In the genomic region with DNA sequence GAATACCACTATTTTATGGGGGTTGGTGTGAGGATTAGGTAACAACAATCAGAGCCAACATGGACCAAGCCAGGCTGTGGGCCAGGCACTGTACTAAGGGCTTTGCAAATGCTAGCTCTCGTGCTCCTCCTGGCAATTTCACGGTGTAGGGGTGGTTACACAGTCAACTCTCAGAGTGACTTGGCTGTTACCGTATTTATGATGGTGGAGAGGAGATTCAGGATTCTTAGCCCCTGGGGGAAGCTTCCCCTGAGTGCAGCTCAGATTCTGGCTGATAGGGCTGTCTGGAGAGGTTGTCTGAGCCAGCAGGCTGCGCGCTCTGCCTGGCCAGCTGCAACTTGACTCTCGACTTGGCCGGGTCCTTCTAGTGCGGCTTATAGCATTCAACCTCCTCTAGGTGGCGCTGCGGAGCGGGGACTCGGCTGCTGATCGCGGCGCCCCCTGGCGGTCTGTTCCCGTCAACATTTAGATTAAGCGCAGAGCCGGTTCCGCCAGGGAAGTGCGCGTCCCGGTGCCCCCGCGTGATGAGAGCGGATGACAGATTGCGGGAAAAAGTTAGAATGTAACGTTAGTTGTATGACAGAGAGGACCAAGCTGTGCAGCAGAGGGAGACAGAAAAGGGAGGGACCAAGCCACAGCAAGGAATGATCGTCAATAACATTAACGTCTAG, we compare ENCODE assay signal across 8 cellular contexts. TPM values are rescaled to one million over a fixed set of nuclear protein-coding genes. Genes with fewer than 3 reads are reported as not detected.
DNase-seq lines count a peak whose midpoint lies in the region; ATAC-seq, FAIRE-seq and TF ChIP-seq lines count a peak whose summit lies in the region.

No MANE protein-coding gene starts in this region.

- H3K9me3 ChIP-seq in OCI-LY3 (ENCODE audit: insufficient read depth, low read length) (no peaks in the 10 kb centered on the region), endothelial cell of umbilical vein (replicated peaks; ENCODE audit: control insufficient read depth, insufficient read depth, low read length) (no peaks in the 10 kb centered on the region)

- CTCF ChIA-PET in endothelial cell of umbilical vein (lab: Charles Lee) = interaction anchor here (0.5 to 6.5 kb wide), 75 partner anchors 9 to 343 kb away, joined by 3 to 149 read pairs (median 4); a partner anchor contains a TSS

- H3K27ac Mint-ChIP-seq in IgD-negative memory B cell = peak overlapping the region; percentile 40 to 96 (median 69)

- H3K36me3 Mint-ChIP-seq in IgD-negative memory B cell = no peaks in the 10 kb centered on the region

- H4K20me1 ChIP-seq in OCI-LY3 (ENCODE audit: insufficient read depth, low read length) = no peaks in the 10 kb centered on the region
- no peaks in the 10 kb centered on the region for H4K20me1 ChIP-seq in endothelial cell of umbilical vein (replicated peaks; ENCODE audit: control insufficient read depth, extremely low read depth, insufficient read depth, low read length)

- peaks cover 0 to under 1% (median 0%) of the 10 kb centered on the region in 3 donors for H3K9me3 Mint-ChIP-seq in IgD-negative memory B cell

- intact Hi-C loops in endothelial cell of umbilical vein (cut with micrococcal nuclease) = loop anchor here (1.0 kb wide), 4 partner anchors 33 to 310 kb away; no protein-coding TSS in a partner anchor

- no peak overlapping the region for H3K27ac ChIP-seq in OCI-LY3 (ENCODE audit: low read length)
- no peak overlapping the region for H3K27ac ChIP-seq in endothelial cell of umbilical vein (ENCODE audit: insufficient read depth, low read depth, low read length)

- H3K27me3 ChIP-seq in OCI-LY3 (ENCODE audit: low read depth, low read length) (no peaks in the 10 kb centered on the region), endothelial cell of umbilical vein (ENCODE audit: control insufficient read depth in 2 of 2, insufficient read depth in 2 of 2, low read length in 2 of 2) (peaks cover 7 to 9% of the 10 kb centered on the region in 2 experiments)

- POLR2A ChIA-PET in endothelial cell of umbilical vein (lab: Charles Lee) = no interaction called here

- H3K79me2 ChIP-seq in OCI-LY3 (ENCODE audit: low read length) (no peaks in the 10 kb centered on the region), endothelial cell of umbilical vein (ENCODE audit: control insufficient read depth, insufficient read depth, low read length) (no peaks in the 10 kb centered on the region)

- no peaks in the 10 kb centered on the region for H3K27me3 Mint-ChIP-seq in IgD-negative memory B cell

- peaks cover 25 to 28% (median 26%) of the 10 kb centered on the region in 3 donors for H3K4me1 Mint-ChIP-seq in IgD-negative memory B cell

- peak overlapping the region in 1 of 4 donors; percentile 19 for H3K4me3 Mint-ChIP-seq in IgD-negative memory B cell

- ATAC-seq in GM18502 (IDR thresholded peaks at IDR 0.05; ENCODE audit: poor library complexity, unreplicated experiment) = no peak

- TF ChIP-seq POLR2A in endothelial cell of umbilical vein (IDR thresholded peaks at IDR 0.05; ENCODE audit: low read depth, low read length) = no peak

- peak overlapping the region; percentile 79 for H3K4me2 ChIP-seq in OCI-LY3 (ENCODE audit: low read length)
- no peak overlapping the region for H3K4me2 ChIP-seq in endothelial cell of umbilical vein (ENCODE audit: insufficient read depth, low read length)

- peaks cover 64% of the 10 kb centered on the region for H3K4me1 ChIP-seq in OCI-LY3 (ENCODE audit: low read length)
- H3K4me1 ChIP-seq in endothelial cell of umbilical vein (ENCODE audit: control insufficient read depth, extremely low read depth, insufficient read depth, low read length) = peaks cover 7% of the 10 kb centered on the region

- peak; percentile 100 for TF ChIP-seq CTCF in OCI-LY3 (IDR thresholded peaks at IDR 0.05; ENCODE audit: low read depth, low read length)
- peak; percentile 100 for TF ChIP-seq CTCF in endothelial cell of umbilical vein (IDR thresholded peaks at IDR 0.05; ENCODE audit: extremely low read depth in 1 of 2, insufficient read depth in 1 of 2, low read depth in 1 of 2, low read length in 2 of 2)

- H3K9ac ChIP-seq in OCI-LY3 (ENCODE audit: low read length) (peak overlapping the region; percentile 49), endothelial cell of umbilical vein (replicated peaks; ENCODE audit: extremely low read depth, insufficient read depth, low read length) (no peak overlapping the region)

- H3K4me3 ChIP-seq in OCI-LY3 (ENCODE audit: low read length) = peak overlapping the region; percentile 68
- no peak overlapping the region for H3K4me3 ChIP-seq in endothelial cell of umbilical vein (replicated peaks in 1 of 3; ENCODE audit: insufficient read depth in 1 of 3, low read depth in 1 of 3, low read length in 3 of 3)

- dilution Hi-C loops in endothelial cell of umbilical vein (cut with MboI; ENCODE audit: extremely low pct_ligation_motif_present, low sequenced_read_pairs) = no loop called here

- H2AFZ ChIP-seq in OCI-LY3 (ENCODE audit: low read depth, low read length) (peak overlapping the region; percentile 81), endothelial cell of umbilical vein (ENCODE audit: low read depth, low read length) (no peak overlapping the region)

- no peaks in the 10 kb centered on the region for H3K9me1 ChIP-seq in endothelial cell of umbilical vein (replicated peaks; ENCODE audit: control insufficient read depth, extremely low read depth, insufficient read depth, low read length)

- BruUV-seq in endothelial cell of umbilical vein (replicated peaks; lab: Mats Ljungman, UMichigan) = no TSS peak

- FAIRE-seq in G401.6 (lab: Jason Lieb, UNC) (peak; percentile 19), endothelial cell of umbilical vein (lab: Jason Lieb, UNC) (peak; percentile 88)

- peak; percentile 95 for DNase-seq in activated CD8-positive, alpha-beta memory T cell treated with anti-CD3 and anti-CD28 coated beads, Interleukin-2, amount 50 U/mL, for 4 hours
- DNase-seq in endothelial cell of umbilical vein (ENCODE audit: low read depth, low spot score) = peak; percentile 87
- peak; percentile 90 for DNase-seq in myocyte (ENCODE audit: low read depth)
- peak; percentile 86 to 97 for DNase-seq in stimulated activated CD8-positive, alpha-beta memory T cell treated with anti-CD3 and anti-CD28 coated beads, Interleukin-7, amount 100 ng/mL, for 1 hour (ENCODE audit: low read depth in 2 of 2)

- H3K36me3 ChIP-seq in OCI-LY3 (replicated peaks; ENCODE audit: low read depth, low read length) (no peaks in the 10 kb centered on the region), endothelial cell of umbilical vein (ENCODE audit: control insufficient read depth in 2 of 2, extremely low read depth in 1 of 2, insufficient read depth in 2 of 2, low read length in 2 of 2) (no peaks in the 10 kb centered on the region)

TF ChIP-seq in endothelial cell of umbilical vein, 7 proteins besides CTCF, POLR2A, EP300 and RAD21:
- TF ChIP-seq, protein P1, sequence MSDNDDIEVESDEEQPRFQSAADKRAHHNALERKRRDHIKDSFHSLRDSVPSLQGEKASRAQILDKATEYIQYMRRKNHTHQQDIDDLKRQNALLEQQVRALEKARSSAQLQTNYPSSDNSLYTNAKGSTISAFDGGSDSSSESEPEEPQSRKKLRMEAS (IDR thresholded peaks at IDR 0.05; ENCODE audit: insufficient read depth, insufficient read length) = no peak
- TF ChIP-seq EZH2 (IDR thresholded peaks at IDR 0.05; ENCODE audit: borderline replicate concordance, low read depth, low read length, severe bottlenecking) (peak; percentile 4), GATA2 (IDR thresholded peaks at IDR 0.05; ENCODE audit: insufficient read depth, insufficient read length, low read depth, low read length) (no peak)

RNA-seq across cellular contexts. Expression of a gene that starts 4.5 kb away (rescaled TPM):
- polyA plus RNA-seq in IgD-negative memory B cell = 121 TPM
- not detected in 2 replicates for total RNA-seq in endothelial cell of umbilical vein
- 0.07 and 0.13 TPM in 2 replicates for polyA plus RNA-seq in endothelial cell of umbilical vein
- polyA plus RNA-seq in endothelial cell of umbilical vein (2011; cell fraction: cytosol; rRNA removed) = 0.08 and 0.10 TPM in 2 replicates
- not detected in 2 replicates for polyA plus RNA-seq in endothelial cell of umbilical vein (2011; cell fraction: nucleus; rRNA removed)
- polyA plus RNA-seq in endothelial cell of umbilical vein (2012) = not detected in 2 replicates
- polyA minus RNA-seq in endothelial cell of umbilical vein = not detected in 2 replicates
- polyA minus RNA-seq in endothelial cell of umbilical vein (2011; cell fraction: cytosol; rRNA and poly(A)+ RNA removed) = not detected
- not detected in 2 replicates for polyA minus RNA-seq in endothelial cell of umbilical vein (2011; cell fraction: nucleus; rRNA and poly(A)+ RNA removed)
- total RNA-seq in myocyte = not detected in 2 replicates
- not detected for polyA plus RNA-seq in myocyte (2012)

RNA-seq across cellular contexts. Expression of a gene that starts 39.4 kb away (rescaled TPM):
- not detected for polyA plus RNA-seq in IgD-negative memory B cell
- total RNA-seq in endothelial cell of umbilical vein = not detected in 2 replicates
- not detected in 2 replicates for polyA plus RNA-seq in endothelial cell of umbilical vein
- not detected in 2 replicates for polyA plus RNA-seq in endothelial cell of umbilical vein (2011; cell fraction: cytosol; rRNA removed)
- not detected in 2 replicates for polyA plus RNA-seq in endothelial cell of umbilical vein (2011; cell fraction: nucleus; rRNA removed)
- polyA plus RNA-seq in endothelial cell of umbilical vein (2012) = not detected in 2 replicates
- not detected in 2 replicates for polyA minus RNA-seq in endothelial cell of umbilical vein
- polyA minus RNA-seq in endothelial cell of umbilical vein (2011; cell fraction: cytosol; rRNA and poly(A)+ RNA removed) = not detected
- polyA minus RNA-seq in endothelial cell of umbilical vein (2011; cell fraction: nucleus; rRNA and poly(A)+ RNA removed) = not detected in 2 replicates
- 3.3 and 30.7 TPM in 2 replicates for total RNA-seq in myocyte
- 24.7 TPM for polyA plus RNA-seq in myocyte (2012)

RNA-seq across cellular contexts. Expression of a gene that starts 57.2 kb away (rescaled TPM):
- 17.6 TPM for polyA plus RNA-seq in IgD-negative memory B cell
- 20.6 and 24.9 TPM in 2 replicates for total RNA-seq in endothelial cell of umbilical vein
- polyA plus RNA-seq in endothelial cell of umbilical vein = 68.2 and 100 TPM in 2 replicates
- polyA plus RNA-seq in endothelial cell of umbilical vein (2011; cell fraction: cytosol; rRNA removed) = 31.6 and 44.4 TPM in 2 replicates
- polyA plus RNA-seq in endothelial cell of umbilical vein (2011; cell fraction: nucleus; rRNA removed) = 67.6 and 71.3 TPM in 2 replicates
- 33.4 and 53.4 TPM in 2 replicates for polyA plus RNA-seq in endothelial cell of umbilical vein (2012)
- 68.3 and 84.4 TPM in 2 replicates for polyA minus RNA-seq in endothelial cell of umbilical vein
- not detected for polyA minus RNA-seq in endothelial cell of umbilical vein (2011; cell fraction: cytosol; rRNA and poly(A)+ RNA removed)
- polyA minus RNA-seq in endothelial cell of umbilical vein (2011; cell fraction: nucleus; rRNA and poly(A)+ RNA removed) = 19.7 and 28.6 TPM in 2 replicates
- total RNA-seq in myocyte = not detected in 2 replicates
- 0.43 TPM for polyA plus RNA-seq in myocyte (2012)

Comparison
In these comparisons a context has a peak if more than half of its experiments do, and no peak if none do; other contexts are left out.
1. RNA of a gene that starts 57.2 kb away (total RNA-seq): 20.6 to 24.9 TPM in endothelial cell of umbilical vein; not detected in myocyte; every median in the first group is over 10 times any median in the second.
2. Peak in every context shown above with its lines, with median percentiles within 50 percentile points of each other: DNase-seq.